ENCODE assay signal across 33 cellular contexts in genomic region chr5:35096933-35097332, GRCh38. TPM values are rescaled to one million over a fixed set of nuclear protein-coding genes. Genes with fewer than 3 reads are reported as not detected.
"Had no signal": no experiment of that assay in that cellular context is flagged by ENCODE, and none has a peak within 500 bp of the region (broad histone marks: within the 10 kb centered on the region; RNA-seq: fewer than 3 reads in every experiment).

No MANE protein-coding gene starts in this region.

- H3K27ac ChIP-seq: neural progenitor cell, ovary, parathyroid adenoma, psoas muscle, skin epidermis, spleen, stomach, thoracic aorta, thyroid gland, tibial nerve, upper lobe of left lung, vagina had no signal

- H3K4me2 ChIP-seq: neural progenitor cell, smooth muscle cell had no signal

- H3K36me3 ChIP-seq: neural progenitor cell, ovary, spleen, stomach, thoracic aorta, thyroid gland, tibial nerve, upper lobe of left lung, vagina had no signal

- H3K9ac ChIP-seq: neural progenitor cell, parathyroid adenoma had no signal

- H3K27me3 ChIP-seq: neural progenitor cell, ovary, stomach, thyroid gland, tibial nerve, upper lobe of left lung, vagina had no signal

- DNase-seq: natural killer cell; occipital lobe; ovary; posterior cingulate gyrus; psoas muscle; right cardiac atrium; spleen; stimulated activated CD4-positive, alpha-beta T cell treated with anti-CD3 and anti-CD28 coated beads, Interleukin-12 subunit alpha, Interleukin-12 subunit beta, amount 100 ng/mL, for 4 hours; stimulated activated CD4-positive, alpha-beta T cell treated with anti-CD3 and anti-CD28 coated beads, Interleukin-1b, Interleukin-23, amount 100 ng/mL, for 48 hours; stimulated activated CD4-positive, alpha-beta T cell treated with anti-CD3 and anti-CD28 coated beads, Interleukin-2, amount 100 ng/mL, for 48 hours; stimulated activated CD4-positive, alpha-beta T cell treated with anti-CD3 and anti-CD28 coated beads, Interleukin-4, amount 100 ng/mL, for 24 hours; stimulated activated naive B cell treated with anti-CD40 and anti-IgM and Interleukin-4, amounts not matched to agents 10 μg/mL and 1 μg/mL and 100 μg/mL, for 72 hours; stimulated activated naive CD4-positive, alpha-beta T cell treated with Interleukin-2 at 50 U/mL for 16 hours; stomach; thyroid gland; trophoblast cell; upper lobe of left lung had no signal

- FAIRE-seq: urothelium cell line had no signal

- H3K9me3 ChIP-seq: ovary, psoas muscle, spleen, stomach, thoracic aorta, thyroid gland, tibial nerve, upper lobe of left lung, vagina had no signal

- H2AFZ ChIP-seq: neural progenitor cell, parathyroid adenoma had no signal

- H3K4me3 ChIP-seq: neural progenitor cell, ovary, psoas muscle, skin epidermis, smooth muscle cell, spleen, stomach, thoracic aorta, thyroid gland, tibial nerve, upper lobe of left lung, vagina had no signal

- ATAC-seq: natural killer cell; psoas muscle; right cardiac atrium; sciatic nerve; stimulated activated effector memory CD8-positive, alpha-beta T cell treated with anti-CD3 and anti-CD28 coated beads, Interleukin-12 subunit alpha, Interleukin-12 subunit beta, amount 100 ng/mL, for 72 hours; stimulated activated naive B cell treated with anti-CD40 and anti-IgM and Interleukin-4, amounts not matched to agents 10 μg/mL and 1 μg/mL and 100 μg/mL, for 72 hours had no signal

- H3K4me1 ChIP-seq: psoas muscle, thyroid gland, upper lobe of left lung had no signal

RNA-seq across cellular contexts. Expression of gene AGXT2, which starts 49.2 kb away (rescaled TPM):
- total RNA-seq: natural killer cell, occipital lobe, osteoblast, progenitor cell of endocrine pancreas, psoas muscle, right cardiac atrium, sciatic nerve, smooth muscle cell, spleen, subcutaneous adipose tissue, temporal lobe, thoracic aorta, thyroid gland, tibial nerve, upper lobe of left lung, ureter, vagina had no signal
- polyA plus RNA-seq: neural cell, psoas muscle, right cardiac atrium, smooth muscle cell, spleen, stomach had no signal
